Comparison of ENCODE assay signal across 9 cellular contexts in genomic region chrX:2629316-2630168, GRCh38.
DNase-seq lines count a peak whose midpoint lies in the region; ATAC-seq and TF ChIP-seq lines count a peak whose summit lies in the region.
"Had no signal": no experiment of that assay in that cellular context is flagged by ENCODE, and none has a peak within 500 bp of the region (broad histone marks: within the 10 kb centered on the region; RNA-seq: fewer than 3 reads in every experiment).

No MANE protein-coding gene starts in this region.

- H2AFZ ChIP-seq in GM23338: no peak overlapping the region

- H4K20me1 ChIP-seq in GM23338 (replicated peaks; ENCODE audit: insufficient read depth): peaks cover 6% of the 10 kb centered on the region

- POLR2A ChIA-PET in CD4-positive, alpha-beta memory T cell (lab: Charles Lee; ENCODE audit: partially characterized antibody): no interaction called here

- TF ChIP-seq CTCF in GM23338 (conservative IDR thresholded peaks at IDR 0.05; ENCODE audit: low read depth in 2 of 2): no peak

- CTCF ChIA-PET in CD4-positive, alpha-beta memory T cell (lab: Charles Lee; ENCODE audit: partially characterized antibody): no interaction called here

- no peak for ATAC-seq in GM23338

- peaks cover 19% of the 10 kb centered on the region for H3K4me1 ChIP-seq in CD4-positive, alpha-beta memory T cell (ENCODE audit: insufficient read depth, low read length)
- H3K4me1 ChIP-seq in muscle layer of duodenum (ENCODE audit: control insufficient read depth in 1 of 2, insufficient read depth in 2 of 2, low read length in 2 of 2): no peaks in the 10 kb centered on the region
- H3K4me1 ChIP-seq in GM23338 (ENCODE audit: insufficient read depth): no peaks in the 10 kb centered on the region

- peaks cover 0 to 6% of the 10 kb centered on the region in 2 donors for H3K9me3 ChIP-seq in CD4-positive, alpha-beta memory T cell (ENCODE audit: control insufficient read depth in 1 of 2, low read length in 2 of 2)
- H3K9me3 ChIP-seq in muscle layer of duodenum (ENCODE audit: control insufficient read depth in 1 of 2, low read length in 2 of 2): peaks cover 0 to 13% of the 10 kb centered on the region in 2 donors

- no peaks in the 10 kb centered on the region for H3K27me3 ChIP-seq in CD4-positive, alpha-beta memory T cell (ENCODE audit: insufficient read depth, low read length)
- H3K27me3 ChIP-seq in muscle layer of duodenum (ENCODE audit: low read depth, low read length) (no peaks in the 10 kb centered on the region), GM23338 (ENCODE audit: insufficient read depth) (no peaks in the 10 kb centered on the region)

- H3K79me2 ChIP-seq in GM23338 (replicated peaks; ENCODE audit: insufficient read depth): peaks cover 12% of the 10 kb centered on the region

- H3K36me3 Mint-ChIP-seq in CD4-positive, alpha-beta memory T cell: peaks cover 54 to 62% of the 10 kb centered on the region in 2 donors
- H3K36me3 Mint-ChIP-seq in IgD-negative memory B cell: peaks cover 22% of the 10 kb centered on the region
- H3K36me3 Mint-ChIP-seq in activated T-helper 2 cell treated with anti-CD3 and anti-CD28 coated beads, Interferon-gamma antibody, Interleukin-2, Interleukin-4, amounts not matched to agents 10 μg/mL and 5 μg/mL and 100 μg/mL, durations not matched to agents 14 hours and 24 hours and 36 hours (ENCODE audit: low read depth): peaks cover 86% of the 10 kb centered on the region
- peaks cover 76% of the 10 kb centered on the region for H3K36me3 Mint-ChIP-seq in GM23338 (ENCODE audit: low read depth)

- peaks cover 6 to 56% (median 46%) of the 10 kb centered on the region in 8 donors for H3K9me3 Mint-ChIP-seq in CD4-positive, alpha-beta memory T cell
- H3K9me3 Mint-ChIP-seq in IgD-negative memory B cell (peaks cover 12 to 45% (median 35%) of the 10 kb centered on the region in 3 donors), GM23338 (peaks cover 3% of the 10 kb centered on the region; the same call in 1 of the 3 replicates)
- H3K9me3 Mint-ChIP-seq in activated T-helper 2 cell treated with anti-CD3 and anti-CD28 coated beads, Interferon-gamma antibody, Interleukin-2, Interleukin-4, amounts not matched to agents 10 μg/mL and 5 μg/mL and 100 μg/mL, durations not matched to agents 14 hours and 24 hours and 36 hours: peaks cover 42% of the 10 kb centered on the region

- H3K27ac ChIP-seq in CD4-positive, alpha-beta memory T cell (ENCODE audit: low read depth, low read length): peak overlapping the region; percentile 57
- peak overlapping the region; percentile 60 for H3K27ac ChIP-seq in muscle layer of duodenum (ENCODE audit: low read length)
- no peak overlapping the region for H3K27ac ChIP-seq in GM23338 (ENCODE audit: low read depth)

- no peaks in the 10 kb centered on the region for H3K36me3 ChIP-seq in CD4-positive, alpha-beta memory T cell (ENCODE audit: insufficient read depth, low read length)
- H3K36me3 ChIP-seq in muscle layer of duodenum (ENCODE audit: control insufficient read depth in 1 of 2, insufficient read depth in 2 of 2, low read length in 2 of 2) (peaks cover 12 to 18% of the 10 kb centered on the region in 2 donors), GM23338 (ENCODE audit: insufficient read depth) (peaks cover 25% of the 10 kb centered on the region)

- peak; percentile 77 to 86 (median 84) for DNase-seq in CD4-positive, alpha-beta memory T cell
- no peak for DNase-seq in activated T-helper 2 cell treated with anti-CD3 and anti-CD28 coated beads, Interferon-gamma antibody, Interleukin-2, Interleukin-4, amounts not matched to agents 10 μg/mL and 5 μg/mL and 100 μg/mL, durations not matched to agents 14 hours and 24 hours and 36 hours (ENCODE audit: low spot score)
- DNase-seq in GM03348 (ENCODE audit: low spot score) (no peak), GM23338 (ENCODE audit: low spot score) (no peak), DMS 273 treated with DMSO at 0.1 percent for 48 hours (lab: John Stamatoyannopoulos, UW) (no peak), AML-193 (lab: John Stamatoyannopoulos, UW) (no peak)
- DNase-seq: KG1 had no signal

- H3K27me3 Mint-ChIP-seq in CD4-positive, alpha-beta memory T cell: no peaks in the 10 kb centered on the region
- peaks cover 1% of the 10 kb centered on the region for H3K27me3 Mint-ChIP-seq in IgD-negative memory B cell
- no peaks in the 10 kb centered on the region for H3K27me3 Mint-ChIP-seq in activated T-helper 2 cell treated with anti-CD3 and anti-CD28 coated beads, Interferon-gamma antibody, Interleukin-2, Interleukin-4, amounts not matched to agents 10 μg/mL and 5 μg/mL and 100 μg/mL, durations not matched to agents 14 hours and 24 hours and 36 hours (ENCODE audit: low read depth)
- peaks cover 5% of the 10 kb centered on the region for H3K27me3 Mint-ChIP-seq in GM23338 (ENCODE audit: insufficient read depth, low read depth, poor library complexity)

- H3K4me1 Mint-ChIP-seq in CD4-positive, alpha-beta memory T cell: peaks cover 31 to 53% (median 39%) of the 10 kb centered on the region in 4 donors
- peaks cover 10 to 34% (median 20%) of the 10 kb centered on the region in 3 donors for H3K4me1 Mint-ChIP-seq in IgD-negative memory B cell
- peaks cover 44% of the 10 kb centered on the region for H3K4me1 Mint-ChIP-seq in activated T-helper 2 cell treated with anti-CD3 and anti-CD28 coated beads, Interferon-gamma antibody, Interleukin-2, Interleukin-4, amounts not matched to agents 10 μg/mL and 5 μg/mL and 100 μg/mL, durations not matched to agents 14 hours and 24 hours and 36 hours (ENCODE audit: low read depth)
- no peaks in the 10 kb centered on the region for H3K4me1 Mint-ChIP-seq in GM23338

- H3K4me3 Mint-ChIP-seq in CD4-positive, alpha-beta memory T cell: peak overlapping the region; percentile 75 to 87 (median 83)
- H3K4me3 Mint-ChIP-seq in IgD-negative memory B cell: peak overlapping the region; percentile 61 to 91 (median 82)
- H3K4me3 Mint-ChIP-seq in activated T-helper 2 cell treated with anti-CD3 and anti-CD28 coated beads, Interferon-gamma antibody, Interleukin-2, Interleukin-4, amounts not matched to agents 10 μg/mL and 5 μg/mL and 100 μg/mL, durations not matched to agents 14 hours and 24 hours and 36 hours (ENCODE audit: low read depth): peak overlapping the region; percentile 4
- no peak overlapping the region for H3K4me3 Mint-ChIP-seq in GM23338

- H3F3A ChIP-seq in GM23338 (replicated peaks; ENCODE audit: low read depth): peaks cover 9% of the 10 kb centered on the region

- H3K27ac Mint-ChIP-seq in CD4-positive, alpha-beta memory T cell: peak overlapping the region; percentile 92 to 99 (median 99)
- H3K27ac Mint-ChIP-seq in IgD-negative memory B cell: peak overlapping the region; percentile 90 to 100 (median 99)
- peak overlapping the region; percentile 81 for H3K27ac Mint-ChIP-seq in activated T-helper 2 cell treated with anti-CD3 and anti-CD28 coated beads, Interferon-gamma antibody, Interleukin-2, Interleukin-4, amounts not matched to agents 10 μg/mL and 5 μg/mL and 100 μg/mL, durations not matched to agents 14 hours and 24 hours and 36 hours
- no peak overlapping the region for H3K27ac Mint-ChIP-seq in GM23338

- intact Hi-C loops in CD4-positive, alpha-beta memory T cell (cut with micrococcal nuclease): loop anchor here (1.0 to 5.0 kb wide), 7 partner anchors 20 to 1237 kb away; partner anchors contain the start of genes CD99, P2RY8 and SLC25A6
- intact Hi-C loops in activated T-helper 2 cell treated with anti-CD3 and anti-CD28 coated beads, Interferon-gamma antibody, Interleukin-2, Interleukin-4, amounts not matched to agents 10 μg/mL and 5 μg/mL and 100 μg/mL, durations not matched to agents 14 hours and 24 hours and 36 hours (cut with micrococcal nuclease): loop anchor here (5.0 kb wide), 1 partner anchor 63 kb away; the partner anchor contains the start of gene CD99

- peaks cover 8% of the 10 kb centered on the region; the same call in 1 of the 2 replicates for H3K9me2 ChIP-seq in GM23338 (ENCODE audit: insufficient read depth)

- H3K4me2 ChIP-seq in GM23338: no peak overlapping the region

- H3K4me3 ChIP-seq in CD4-positive, alpha-beta memory T cell (ENCODE audit: low read length in 2 of 2): peak overlapping the region in 1 of 2 donors; percentile 8
- H3K4me3 ChIP-seq in muscle layer of duodenum (ENCODE audit: low read depth in 1 of 2, low read length in 2 of 2) (peak overlapping the region in 1 of 2 donors; percentile 7), GM23338 (no peak overlapping the region)

TF ChIP-seq in GM23338, 12 proteins besides CTCF, POLR2A, EP300 and RAD21 (continues in another document):
- TF ChIP-seq ZNF114 (CRISPR knock-in tag; IDR thresholded peaks at IDR 0.05): no peak

Comparison
In these comparisons a context has a peak if more than half of its experiments do, and no peak if none do; other contexts are left out.
1. DNase-seq: peak in CD4-positive, alpha-beta memory T cell (5 of 5); none in activated T-helper 2 cell treated with anti-CD3 and anti-CD28 coated beads, Interferon-gamma antibody, Interleukin-2, Interleukin-4, amounts not matched to agents 10 μg/mL and 5 μg/mL and 100 μg/mL, durations not matched to agents 14 hours and 24 hours and 36 hours (single experiment), GM03348 (single experiment), GM23338 (single experiment), DMS 273 treated with DMSO at 0.1 percent for 48 hours (single experiment) and AML-193 (0 of 2).